8 cellular contexts compared by ENCODE assay signal in genomic region chr13:33931397-33931987, GRCh38.
DNase-seq lines count a peak whose midpoint lies in the region; ATAC-seq and TF ChIP-seq lines count a peak whose summit lies in the region.

No MANE protein-coding gene starts in this region.

- ATAC-seq in activated T-cell treated with anti-CD3 and anti-CD28 coated beads, Interleukin-2, amount 50 U/mL, for 72 hours (replicated peaks in 1 of 2): peak; percentile 26 to 34
- ATAC-seq in HG03095 (IDR thresholded peaks at IDR 0.05; ENCODE audit: unreplicated experiment) (peak; percentile 69), GM19455 (IDR thresholded peaks at IDR 0.05; ENCODE audit: unreplicated experiment) (no peak), GM21423 (IDR thresholded peaks at IDR 0.05; ENCODE audit: unreplicated experiment) (no peak)

- no peak overlapping the region for H3K27ac Mint-ChIP-seq in activated T-cell treated with anti-CD3 and anti-CD28 coated beads, Interleukin-2, amount 50 U/mL, for 72 hours

- H3K4me2 ChIP-seq in neuronal stem cell (ENCODE audit: insufficient read depth, low read length, poor library complexity, severe bottlenecking): no peak overlapping the region

- intact Hi-C loops in esophagus muscularis mucosa (cut with DNase I): loop anchor here (5.0 kb wide), 1 partner anchor 1231 kb away; no protein-coding TSS in a partner anchor

- no peak overlapping the region for H3K4me3 Mint-ChIP-seq in activated T-cell treated with anti-CD3 and anti-CD28 coated beads, Interleukin-2, amount 50 U/mL, for 72 hours

- no peaks in the 10 kb centered on the region for H3K4me1 ChIP-seq in Peyer's patch
- H3K4me1 ChIP-seq in esophagus muscularis mucosa: peaks cover 0 to 11% (median 0%) of the 10 kb centered on the region in 4 donors
- peaks cover 2 to 12% of the 10 kb centered on the region in 2 donors for H3K4me1 ChIP-seq in neuronal stem cell (ENCODE audit: control insufficient read depth in 2 of 2, insufficient read depth in 1 of 2, low read depth in 1 of 2, low read length in 2 of 2)

- no peak overlapping the region for H2BK5ac ChIP-seq in neuronal stem cell (ENCODE audit: low read length)

- no peaks in the 10 kb centered on the region for H3K27me3 Mint-ChIP-seq in activated T-cell treated with anti-CD3 and anti-CD28 coated beads, Interleukin-2, amount 50 U/mL, for 72 hours (ENCODE audit: low read depth)

- H3K4me3 ChIP-seq in Peyer's patch: no peak overlapping the region
- no peak overlapping the region for H3K4me3 ChIP-seq in esophagus muscularis mucosa
- H3K4me3 ChIP-seq in neuronal stem cell (ENCODE audit: low read length in 2 of 2): no peak overlapping the region

- H3K9me3 Mint-ChIP-seq in activated T-cell treated with anti-CD3 and anti-CD28 coated beads, Interleukin-2, amount 50 U/mL, for 72 hours: no peaks in the 10 kb centered on the region

- H3K4ac ChIP-seq in neuronal stem cell (ENCODE audit: low read length): no peak overlapping the region

- H4K91ac ChIP-seq in neuronal stem cell (ENCODE audit: low read depth, low read length, poor library complexity): no peak overlapping the region

- H3K36me3 Mint-ChIP-seq in activated T-cell treated with anti-CD3 and anti-CD28 coated beads, Interleukin-2, amount 50 U/mL, for 72 hours (ENCODE audit: insufficient read depth in 2 of 2): no peaks in the 10 kb centered on the region

- H3K9me3 ChIP-seq in Peyer's patch (no peaks in the 10 kb centered on the region), esophagus muscularis mucosa (no peaks in the 10 kb centered on the region), neuronal stem cell (replicated peaks in 1 of 2; ENCODE audit: control insufficient read depth in 2 of 2, insufficient read depth in 1 of 2, low read depth in 1 of 2, low read length in 2 of 2) (no peaks in the 10 kb centered on the region)

- no peak overlapping the region for H2AFZ ChIP-seq in neuronal stem cell (ENCODE audit: low read length)

- H3K23ac ChIP-seq in neuronal stem cell (ENCODE audit: low read depth, low read length, poor library complexity): no peak overlapping the region

- H3K27ac ChIP-seq in Peyer's patch (no peak overlapping the region), esophagus muscularis mucosa (replicated peaks in 1 of 4) (no peak overlapping the region), neuronal stem cell (replicated peaks; ENCODE audit: low read length) (no peak overlapping the region)

- H2BK120ac ChIP-seq in neuronal stem cell (ENCODE audit: low read depth, low read length): no peak overlapping the region

- no peak overlapping the region for H2AK5ac ChIP-seq in neuronal stem cell (ENCODE audit: low read depth, low read length)

- H3K18ac ChIP-seq in neuronal stem cell (ENCODE audit: low read length): no peak overlapping the region

- H3K27me3 ChIP-seq in Peyer's patch (no peaks in the 10 kb centered on the region), esophagus muscularis mucosa (no peaks in the 10 kb centered on the region), neuronal stem cell (ENCODE audit: control insufficient read depth in 3 of 3, insufficient read depth in 3 of 3, low read depth in 1 of 3, low read length in 3 of 3) (no peaks in the 10 kb centered on the region)

- TF ChIP-seq POLR2A in Peyer's patch (IDR thresholded peaks at IDR 0.05) (no peak), esophagus muscularis mucosa (IDR thresholded peaks at IDR 0.05; ENCODE audit: low read depth) (no peak)

- TF ChIP-seq CTCF in Peyer's patch (IDR thresholded peaks at IDR 0.05) (peak in 4 of 6 experiments; percentile 20 to 53 (median 50)), esophagus muscularis mucosa (IDR thresholded peaks at IDR 0.05) (peak; percentile 45 to 51 (median 51))

- no peaks in the 10 kb centered on the region for H3K79me1 ChIP-seq in neuronal stem cell (ENCODE audit: low read depth, low read length)

- no peak overlapping the region for H2BK12ac ChIP-seq in neuronal stem cell (ENCODE audit: low read length)

- DNase-seq in activated T-cell treated with anti-CD3 and anti-CD28 coated beads, Interleukin-2, amount 50 U/mL, for 72 hours: no peak
- DNase-seq in activated T-cell treated with anti-CD3 and anti-CD28 coated beads for 4 hours: no peak
- no peak for DNase-seq in Peyer's patch
- no peak for DNase-seq in esophagus muscularis mucosa (ENCODE audit: extremely low spot score)
- peak; percentile 39 for DNase-seq in neuronal stem cell (ENCODE audit: low spot score)

- H3K36me3 ChIP-seq in Peyer's patch (no peaks in the 10 kb centered on the region), esophagus muscularis mucosa (no peaks in the 10 kb centered on the region), neuronal stem cell (replicated peaks in 1 of 2; ENCODE audit: control insufficient read depth in 2 of 2, insufficient read depth in 2 of 2, low read length in 2 of 2) (no peaks in the 10 kb centered on the region)

- no peak overlapping the region for H3K9ac ChIP-seq in neuronal stem cell (ENCODE audit: low read depth, low read length, poor library complexity)

- TF ChIP-seq EP300 in esophagus muscularis mucosa (IDR thresholded peaks at IDR 0.05): no peak

- H3K14ac ChIP-seq in neuronal stem cell (ENCODE audit: low read length): no peak overlapping the region

- H4K8ac ChIP-seq in neuronal stem cell (ENCODE audit: low read depth, low read length): no peak overlapping the region

- no peaks in the 10 kb centered on the region for H3K4me1 Mint-ChIP-seq in activated T-cell treated with anti-CD3 and anti-CD28 coated beads, Interleukin-2, amount 50 U/mL, for 72 hours (ENCODE audit: low read depth)

- H2BK15ac ChIP-seq in neuronal stem cell (ENCODE audit: low read length): no peak overlapping the region

- WGBS in esophagus muscularis mucosa: 85% methylated on average over 4 of the region's 4 CpGs
- no CpG with 5 or more reads among the region's 4 CpGs for WGBS in neuronal stem cell (ENCODE audit: extremely low coverage in 2 of 2, insufficient read length in 2 of 2, insufficient replicate concordance in 1 of 2), 2 donors

Comparison
In these comparisons a context has a peak if more than half of its experiments do, and no peak if none do; other contexts are left out.
1. ATAC-seq: peak in activated T-cell treated with anti-CD3 and anti-CD28 coated beads, Interleukin-2, amount 50 U/mL, for 72 hours (2 of 2) and HG03095 (single experiment); none in GM19455 (single experiment) and GM21423 (single experiment).